Comparison of ENCODE assay signal across 25 cellular contexts in genomic region chr12:2172486-2173214, GRCh38.
DNase-seq lines count a peak whose midpoint lies in the region; ATAC-seq and TF ChIP-seq lines count a peak whose summit lies in the region.
"Had no signal": no experiment of that assay in that cellular context is flagged by ENCODE, and none has a peak within 500 bp of the region (broad histone marks: within the 10 kb centered on the region; RNA-seq: fewer than 3 reads in every experiment).

No MANE protein-coding gene starts in this region.

- H3K36me3 ChIP-seq in WERI-Rb-1 (no peaks in the 10 kb centered on the region), heart left ventricle (no peaks in the 10 kb centered on the region), MM.1S (replicated peaks; ENCODE audit: insufficient read depth, low read length) (no peaks in the 10 kb centered on the region)
- H3K36me3 ChIP-seq: BE2C had no signal

- ATAC-seq in heart left ventricle: peak in 3 of 4 donors; percentile 36 to 55 (median 39)
- no peak for ATAC-seq in WTC11
- ATAC-seq: activated naive CD8-positive, alpha-beta T cell treated with anti-CD3 and anti-CD28 coated beads, Interleukin-2, amount 50 U/mL, for 24 hours; GM23338; psoas muscle had no signal

- H2AFZ ChIP-seq in MM.1S (ENCODE audit: low read length): no peak overlapping the region
- H2AFZ ChIP-seq: GM23338 had no signal

- DNase-seq in D341Med (ENCODE audit: low spot score) (peak; percentile 68), WERI-Rb-1 (peak; percentile 79), heart left ventricle (peak in 2 of 5 donors; percentile 56 to 70), T-helper 9 cell (no peak), WTC11 (ENCODE audit: low spot score) (no peak), MM.1S (no peak), SHP77 treated with DMSO at 0.1 percent for 48 hours (lab: John Stamatoyannopoulos, UW) (no peak)
- DNase-seq: activated CD4-positive, alpha-beta T cell treated with anti-CD3 and anti-CD28 coated beads, Interleukin-2, amount 10 ng/mL, durations not matched to agents 24 days and 14 days; activated gamma-delta T cell treated with Interleukin-2 at 50 U/mL for 16 hours; activated naive CD8-positive, alpha-beta T cell treated with anti-CD3 and anti-CD28 coated beads, Interleukin-2, amount 50 U/mL, for 24 hours; activated T-cell treated with anti-CD3 and anti-CD28 coated beads, Interleukin-2, amount 50 U/mL, for 24 hours; BE2C; CD8-positive, alpha-beta memory T cell; DMS153; NCI-H1694; NCI-H2171 treated with DMSO at 0.1 percent for 48 hours; NCI-H526; nucleus accumbens; psoas muscle; stimulated activated CD4-positive, alpha-beta T cell treated with anti-CD3 and anti-CD28 coated beads, Interleukin-1b, Interleukin-23, amount 100 ng/mL, for 48 hours; tibial artery had no signal

- H3K27ac Mint-ChIP-seq in nephron: peak overlapping the region in 2 of 3 experiments; percentile 14 to 17
- H3K27ac Mint-ChIP-seq in WTC11: no peak overlapping the region
- H3K27ac Mint-ChIP-seq: activated CD4-positive, alpha-beta T cell treated with anti-CD3 and anti-CD28 coated beads, Interleukin-2, amount 10 ng/mL, durations not matched to agents 24 days and 14 days; activated naive CD8-positive, alpha-beta T cell treated with anti-CD3 and anti-CD28 coated beads, Interleukin-2, amount 50 U/mL, for 24 hours; activated T-cell treated with anti-CD3 and anti-CD28 coated beads, Interleukin-2, amount 50 U/mL, for 24 hours; GM23338 had no signal

- H3K27me3 ChIP-seq in WERI-Rb-1 (ENCODE audit: insufficient read depth, low read depth, severe bottlenecking) (no peaks in the 10 kb centered on the region), heart left ventricle (no peaks in the 10 kb centered on the region), MM.1S (replicated peaks; ENCODE audit: insufficient read depth, low read length) (no peaks in the 10 kb centered on the region)
- H3K27me3 ChIP-seq: tibial artery had no signal

- WGBS in heart left ventricle, 4 donors: 14 to 24% (median 22%) methylated on average over 12 of the region's 12 CpGs

- POLR2A ChIA-PET in WTC11 (lab: Charles Lee): no interaction called here

- peaks cover 4% of the 10 kb centered on the region for H3K9me3 ChIP-seq in WERI-Rb-1 (ENCODE audit: severe bottlenecking)
- H3K9me3 ChIP-seq in heart left ventricle: peaks cover 0 to 8% (median under 1%) of the 10 kb centered on the region in 12 donors
- no peaks in the 10 kb centered on the region for H3K9me3 ChIP-seq in MM.1S (replicated peaks; ENCODE audit: insufficient read depth, low read length)
- H3K9me3 ChIP-seq: BE2C, psoas muscle had no signal

- TF ChIP-seq CTCF in WERI-Rb-1 (IDR thresholded peaks at IDR 0.05; ENCODE audit: low read depth, low read length) (no peak), heart left ventricle (IDR thresholded peaks at IDR 0.05) (no peak), nephron (IDR thresholded peaks at IDR 0.05; ENCODE audit: unreplicated experiment in 3 of 3) (no peak), WTC11 (IDR thresholded peaks at IDR 0.05) (no peak), MM.1S (IDR thresholded peaks at IDR 0.05; ENCODE audit: low read length) (no peak)

- H3K4me2 ChIP-seq in MM.1S (ENCODE audit: low read depth, low read length): no peak overlapping the region
- H3K4me2 ChIP-seq: GM23338 had no signal

- peaks cover 4 to 75% (median 37%) of the 10 kb centered on the region in 12 donors for H3K4me1 ChIP-seq in heart left ventricle
- H3K4me1 ChIP-seq in MM.1S (ENCODE audit: low read length): no peaks in the 10 kb centered on the region
- H3K4me1 ChIP-seq: BE2C, psoas muscle had no signal

- H3K9ac ChIP-seq in MM.1S (ENCODE audit: low read length): no peak overlapping the region

- H3K4me3 ChIP-seq in WERI-Rb-1 (ENCODE audit: low read depth, low read length): peak overlapping the region; percentile 39
- no peak overlapping the region for H3K4me3 ChIP-seq in heart left ventricle
- H3K4me3 ChIP-seq in MM.1S (ENCODE audit: low read length): no peak overlapping the region
- H3K4me3 ChIP-seq: GM23338, psoas muscle, skin epidermis, tibial artery had no signal

- CTCF ChIA-PET in WTC11 (lab: Charles Lee): interaction anchor here (1.0 to 1.5 kb wide), 3 partner anchors 11 to 115 kb away, joined by 3 to 5 read pairs (median 4); no protein-coding TSS in a partner anchor

- intact Hi-C loops in heart left ventricle (cut with DNase I): loop anchor here in 1 of 10 donors (10.0 kb wide), 1 partner anchor 108 kb away; no protein-coding TSS in a partner anchor

- no peaks in the 10 kb centered on the region for H4K20me1 ChIP-seq in MM.1S (ENCODE audit: insufficient read depth, low read length)

- H3K4me3 Mint-ChIP-seq in nephron (no peak overlapping the region), WTC11 (no peak overlapping the region)
- H3K4me3 Mint-ChIP-seq: activated CD4-positive, alpha-beta T cell treated with anti-CD3 and anti-CD28 coated beads, Interleukin-2, amount 10 ng/mL, durations not matched to agents 24 days and 14 days; activated naive CD8-positive, alpha-beta T cell treated with anti-CD3 and anti-CD28 coated beads, Interleukin-2, amount 50 U/mL, for 24 hours; activated T-cell treated with anti-CD3 and anti-CD28 coated beads, Interleukin-2, amount 50 U/mL, for 24 hours; CD8-positive, alpha-beta memory T cell; GM23338 had no signal

- H3K4me1 Mint-ChIP-seq in nephron (peaks cover 16% of the 10 kb centered on the region), WTC11 (peaks cover 9% of the 10 kb centered on the region)
- H3K4me1 Mint-ChIP-seq: activated CD4-positive, alpha-beta T cell treated with anti-CD3 and anti-CD28 coated beads, Interleukin-2, amount 10 ng/mL, durations not matched to agents 24 days and 14 days; activated naive CD8-positive, alpha-beta T cell treated with anti-CD3 and anti-CD28 coated beads, Interleukin-2, amount 50 U/mL, for 24 hours; CD8-positive, alpha-beta memory T cell had no signal

- TF ChIP-seq POLR2A in heart left ventricle (IDR thresholded peaks at IDR 0.05): no peak

- H3K27me3 Mint-ChIP-seq in nephron (ENCODE audit: low read depth) (no peaks in the 10 kb centered on the region), WTC11 (ENCODE audit: low read depth) (no peaks in the 10 kb centered on the region; the same call in 1 of the 2 replicates)
- H3K27me3 Mint-ChIP-seq: activated CD4-positive, alpha-beta T cell treated with anti-CD3 and anti-CD28 coated beads, Interleukin-2, amount 10 ng/mL, durations not matched to agents 24 days and 14 days had no signal

- H3K36me3 Mint-ChIP-seq in nephron (ENCODE audit: low read depth) (peaks cover 6% of the 10 kb centered on the region), WTC11 (no peaks in the 10 kb centered on the region; the same call in 1 of the 2 replicates)
- H3K36me3 Mint-ChIP-seq: CD8-positive, alpha-beta memory T cell had no signal

- peaks cover 7% of the 10 kb centered on the region for H3K9me3 Mint-ChIP-seq in nephron
- H3K9me3 Mint-ChIP-seq in WTC11: peaks cover 4% of the 10 kb centered on the region

- H3F3A ChIP-seq in MM.1S (ENCODE audit: insufficient read depth, low read length): no peaks in the 10 kb centered on the region

- H3K9me2 ChIP-seq in MM.1S (replicated peaks; ENCODE audit: insufficient read depth, low read length): no peaks in the 10 kb centered on the region

- H3K27ac ChIP-seq in WERI-Rb-1 (peak overlapping the region; percentile 86), heart left ventricle (peak overlapping the region in 7 of 12 donors; percentile 3 to 74 (median 39)), MM.1S (ENCODE audit: low read length) (no peak overlapping the region)
- H3K27ac ChIP-seq: psoas muscle, skin epidermis, VCaP had no signal

- no peaks in the 10 kb centered on the region for H3K79me2 ChIP-seq in MM.1S (ENCODE audit: low read length)

TF ChIP-seq in WTC11, 78 proteins besides CTCF, POLR2A, EP300 and RAD21:
- TF ChIP-seq ZBTB43 (CRISPR knock-in tag; IDR thresholded peaks at IDR 0.05) (no peak), E2F4 (CRISPR knock-in tag; IDR thresholded peaks at IDR 0.05; ENCODE audit: borderline replicate concordance, low read depth) (no peak), MXD4 (CRISPR knock-in tag; IDR thresholded peaks at IDR 0.05; ENCODE audit: borderline replicate concordance) (no peak)

Comparison
In these comparisons a context has a peak if more than half of its experiments do, and no peak if none do; other contexts are left out.
1. DNase-seq: peak in D341Med (single experiment) and WERI-Rb-1 (single experiment); none in T-helper 9 cell (single experiment), WTC11 (single experiment), MM.1S (single experiment) and SHP77 treated with DMSO at 0.1 percent for 48 hours (single experiment).